1 cellular context compared by ENCODE assay signal in genomic region chr5:114249838-114250237, GRCh38.
TF ChIP-seq lines count a peak whose summit lies in the region.

No MANE protein-coding gene starts in this region.

TF ChIP-seq in endothelial cell of umbilical vein, 7 proteins besides CTCF, POLR2A, EP300 and RAD21:
- no peak for TF ChIP-seq EZH2 (IDR thresholded peaks at IDR 0.05; ENCODE audit: borderline replicate concordance, low read depth, low read length, severe bottlenecking)
- no peak for TF ChIP-seq POLR2AphosphoS5 (IDR thresholded peaks at IDR 0.05; ENCODE audit: insufficient read depth, low read depth, low read length)
- TF ChIP-seq JUN (IDR thresholded peaks at IDR 0.05; ENCODE audit: borderline replicate concordance, insufficient read depth, insufficient read length, low read depth), result no peak
- TF ChIP-seq FOS (IDR thresholded peaks at IDR 0.05; ENCODE audit: borderline replicate concordance, insufficient read depth, low read length), result no peak
- TF ChIP-seq MAX (IDR thresholded peaks at IDR 0.05; ENCODE audit: insufficient read depth, insufficient read length), result no peak
- TF ChIP-seq MYC (IDR thresholded peaks at IDR 0.05; ENCODE audit: low read depth, low read length), result no peak
- no peak for TF ChIP-seq GATA2 (IDR thresholded peaks at IDR 0.05; ENCODE audit: insufficient read depth, insufficient read length, low read depth, low read length)
